8 cellular contexts compared by ENCODE assay signal in the genomic region with DNA sequence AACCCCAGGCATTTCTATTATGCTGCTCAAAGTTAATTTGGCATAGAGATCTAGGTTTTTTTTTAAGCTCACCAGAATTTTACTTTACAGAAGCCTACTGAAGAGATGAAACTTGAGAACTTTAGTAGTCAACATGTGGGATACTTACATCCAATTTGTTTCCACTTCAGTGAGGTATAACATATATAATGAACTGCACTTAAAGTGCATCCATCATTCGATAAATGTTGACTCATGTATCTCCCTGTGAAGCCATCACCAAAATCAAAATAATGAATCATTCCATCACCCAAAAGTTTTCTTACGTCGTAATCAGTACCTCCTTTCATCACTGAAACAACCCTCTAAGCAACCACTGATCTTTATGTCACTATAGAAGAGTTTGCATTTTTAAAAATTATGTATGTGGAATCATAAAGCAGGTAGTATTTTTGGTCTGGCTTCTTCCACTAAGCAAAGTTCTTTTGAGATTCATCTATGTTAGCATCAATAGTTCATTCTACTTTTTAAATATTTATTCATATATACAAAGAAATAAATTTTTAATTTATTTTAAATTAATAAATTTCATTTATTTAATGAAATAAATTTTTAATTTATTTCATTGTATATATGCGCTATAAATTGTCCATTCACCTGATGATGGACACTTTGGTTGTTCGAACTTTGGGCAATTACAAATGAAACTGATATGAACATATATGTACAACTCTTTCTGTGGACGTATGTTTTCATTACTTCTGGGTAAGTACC. TPM values are rescaled to one million over a fixed set of nuclear protein-coding genes. Genes with fewer than 3 reads are reported as not detected.
A peak's percentile ranks its signal among the peaks of the same experiment; 100 is the strongest.
DNase-seq lines count a peak whose midpoint lies in the region; ATAC-seq, FAIRE-seq and TF ChIP-seq lines count a peak whose summit lies in the region.

No MANE protein-coding gene starts in this region.

- TF ChIP-seq POLR2A in GM12892 (IDR thresholded peaks at IDR 0.05; ENCODE audit: low read depth, low read length), result no peak

- H3K9ac ChIP-seq in BLaER1, result peak overlapping the region; percentile 57; the same call in 1 of the 2 replicates

- H3K4me3 Mint-ChIP-seq in nephron progenitor cell, result peak overlapping the region; percentile 92

- H3K27me3 ChIP-seq in BLaER1 (peaks cover 17% of the 10 kb centered on the region; the same call in 1 of the 2 replicates), MG63 (no peaks in the 10 kb centered on the region), dorsolateral prefrontal cortex (no peaks in the 10 kb centered on the region)

- no peak for FAIRE-seq in GM12892 (lab: Jason Lieb, UNC)

- H3K9me3 Mint-ChIP-seq in nephron progenitor cell, result no peaks in the 10 kb centered on the region

- H3K27ac ChIP-seq in BLaER1, result no peak overlapping the region
- H3K27ac ChIP-seq in dorsolateral prefrontal cortex, result peak overlapping the region in 46 of 59 donors; percentile 68 to 97 (median 89)

- peak overlapping the region; percentile 71 for H3K4me3 ChIP-seq in BLaER1
- peak overlapping the region; percentile 84 for H3K4me3 ChIP-seq in MG63
- H3K4me3 ChIP-seq in dorsolateral prefrontal cortex, result peak overlapping the region; percentile 37 to 81 (median 72)

- H3K27me3 Mint-ChIP-seq in nephron progenitor cell (ENCODE audit: low read depth, poor library complexity), result peaks cover 4% of the 10 kb centered on the region

- ATAC-seq in GM19023 (IDR thresholded peaks at IDR 0.05; ENCODE audit: unreplicated experiment) (no peak), GM21723 (IDR thresholded peaks at IDR 0.05; ENCODE audit: unreplicated experiment) (no peak)

- no peak for DNase-seq in MG63
- DNase-seq in dorsolateral prefrontal cortex, result no peak
- no peak for DNase-seq in nephron progenitor cell
- DNase-seq in HCEC 1CT, result no peak
- DNase-seq in GM12892 (ENCODE audit: insufficient read length), result no peak

- no peaks in the 10 kb centered on the region for H4K20me1 ChIP-seq in BLaER1

- H3K36me3 ChIP-seq in BLaER1, result no peaks in the 10 kb centered on the region
- H3K36me3 ChIP-seq in MG63, result no peaks in the 10 kb centered on the region

- H3K9me3 ChIP-seq in BLaER1 (peaks cover 8% of the 10 kb centered on the region), MG63 (no peaks in the 10 kb centered on the region)

- TF ChIP-seq CTCF in dorsolateral prefrontal cortex (IDR thresholded peaks at IDR 0.05 in 54 of 56, conservative IDR thresholded peaks at IDR 0.05 in 2 of 56; ENCODE audit: low read depth in 1 of 56, partially characterized antibody in 56 of 56) (no peak), nephron progenitor cell (IDR thresholded peaks at IDR 0.05) (no peak)

- peak overlapping the region; percentile 49 for H3K27ac Mint-ChIP-seq in nephron progenitor cell

- H3K4me2 ChIP-seq in BLaER1, result peak overlapping the region; percentile 67

- H3K36me3 Mint-ChIP-seq in nephron progenitor cell (ENCODE audit: low read depth), result no peaks in the 10 kb centered on the region

- intact Hi-C loops in dorsolateral prefrontal cortex (cut with DNase I), result loop anchor here (2.0 to 5.0 kb wide), 2 partner anchors 195 to 591 kb away; a partner anchor contains a TSS

- H3K4me1 Mint-ChIP-seq in nephron progenitor cell, result peaks cover 35% of the 10 kb centered on the region

- peaks cover 6% of the 10 kb centered on the region; the same call in 1 of the 2 replicates for H3K4me1 ChIP-seq in BLaER1

RNA-seq across cellular contexts. Expression of a gene that starts 2.0 kb away (rescaled TPM):
- total RNA-seq in MG63 (2014; rRNA removed; shearing (Covaris generic); ENCODE audit: low replicate concordance), result 16.6 and 30.1 TPM in 2 replicates
- 10 to 100 TPM; 14.2 to 52.0 (median 32.3) TPM for total RNA-seq in dorsolateral prefrontal cortex
- 5.9 TPM for polyA plus RNA-seq in GM12892 (2012; ENCODE audit: missing spikeins)
